14 cellular contexts compared by ENCODE assay signal in the genomic region with DNA sequence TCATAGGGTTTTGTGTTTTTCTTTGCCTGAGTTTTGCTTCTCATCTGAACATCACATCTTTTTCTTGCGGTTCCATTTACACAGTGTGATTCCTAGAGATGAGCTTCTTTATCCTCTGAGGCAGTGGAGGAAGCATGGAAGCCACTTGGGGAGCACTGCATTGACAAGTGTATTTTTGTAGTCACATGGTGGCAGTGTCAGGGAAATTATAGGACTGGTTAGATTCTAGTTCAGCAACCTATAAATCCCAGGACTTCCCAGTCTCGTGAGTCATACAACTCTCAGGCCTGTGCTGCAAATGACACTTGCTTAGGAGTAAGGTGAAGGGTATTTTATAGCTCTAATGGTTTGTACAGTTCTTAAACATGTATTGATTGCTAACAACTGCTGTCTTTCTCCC. TPM values are rescaled to one million over a fixed set of nuclear protein-coding genes. Genes with fewer than 3 reads are reported as not detected.
DNase-seq lines count a peak whose midpoint lies in the region; ATAC-seq and TF ChIP-seq lines count a peak whose summit lies in the region.
"Had no signal": no experiment of that assay in that cellular context is flagged by ENCODE, and none has a peak within 500 bp of the region (broad histone marks: within the 10 kb centered on the region; RNA-seq: fewer than 3 reads in every experiment).

No MANE protein-coding gene starts in this region.

- no peak for ATAC-seq in stimulated activated effector memory CD8-positive, alpha-beta T cell treated with anti-CD3 and anti-CD28 coated beads, Interleukin-12 subunit alpha, Interleukin-12 subunit beta, amount 100 ng/mL, for 72 hours
- no peak for ATAC-seq in HG03520 (IDR thresholded peaks at IDR 0.05; ENCODE audit: unreplicated experiment)
- ATAC-seq: GM23338 had no signal

- no peaks in the 10 kb centered on the region for H3F3A ChIP-seq in SK-N-SH (replicated peaks; ENCODE audit: insufficient read depth)

- TF ChIP-seq CTCF in SK-N-SH (IDR thresholded peaks at IDR 0.05) (no peak), fibroblast of villous mesenchyme (IDR thresholded peaks at IDR 0.05; ENCODE audit: insufficient read depth, low read depth, low read length) (no peak)

- H3K27me3 Mint-ChIP-seq in activated T-cell treated with anti-CD3 and anti-CD28 coated beads, Interleukin-2, amount 50 U/mL, for 24 hours: no peaks in the 10 kb centered on the region

- H2AFZ ChIP-seq in SK-N-SH (ENCODE audit: low read depth): no peak overlapping the region
- H2AFZ ChIP-seq: GM23338 had no signal

- H3K27me3 ChIP-seq in SK-N-SH (ENCODE audit: insufficient read depth): no peaks in the 10 kb centered on the region
- H3K27me3 ChIP-seq: right atrium auricular region, uterus had no signal

- no peak for TF ChIP-seq RAD21 in SK-N-SH (IDR thresholded peaks at IDR 0.05; ENCODE audit: low read length)

- POLR2A ChIA-PET in SK-N-SH (lab: Yijun Ruan, JAX): no interaction called here

- H3K9me2 ChIP-seq in SK-N-SH: no peaks in the 10 kb centered on the region

- H3K9me3 Mint-ChIP-seq in activated T-cell treated with anti-CD3 and anti-CD28 coated beads, Interleukin-2, amount 50 U/mL, for 24 hours: no peaks in the 10 kb centered on the region
- H3K9me3 Mint-ChIP-seq in stimulated activated effector memory CD8-positive, alpha-beta T cell treated with anti-CD3 and anti-CD28 coated beads, Interleukin-12 subunit alpha, Interleukin-12 subunit beta, amount 100 ng/mL, for 72 hours: no peaks in the 10 kb centered on the region
- H3K9me3 Mint-ChIP-seq: GM23338 had no signal

- no peak overlapping the region for H3K4me2 ChIP-seq in SK-N-SH
- H3K4me2 ChIP-seq: GM23338 had no signal

- H3K9ac ChIP-seq in SK-N-SH: no peak overlapping the region; the same call in 1 of the 2 replicates

- 82% methylated on average over 2 of the region's 2 CpGs for WGBS in SK-N-SH (ENCODE audit: low lambda C conversion rate)

- TF ChIP-seq EP300 in SK-N-SH (IDR thresholded peaks at IDR 0.05; ENCODE audit: borderline replicate concordance in 1 of 2, low read depth in 1 of 2, low read length in 1 of 2): no peak

- H3K27ac ChIP-seq in SK-N-SH (ENCODE audit: low read depth in 2 of 2, low read length in 1 of 2): no peak overlapping the region
- H3K27ac ChIP-seq: right atrium auricular region, uterus had no signal

- no peaks in the 10 kb centered on the region for H3K9me3 ChIP-seq in SK-N-SH
- H3K9me3 ChIP-seq: right atrium auricular region, uterus had no signal

- H3K27ac Mint-ChIP-seq in activated T-cell treated with anti-CD3 and anti-CD28 coated beads, Interleukin-2, amount 50 U/mL, for 24 hours: peak overlapping the region; percentile 35
- H3K27ac Mint-ChIP-seq in stimulated activated effector memory CD8-positive, alpha-beta T cell treated with anti-CD3 and anti-CD28 coated beads, Interleukin-12 subunit alpha, Interleukin-12 subunit beta, amount 100 ng/mL, for 72 hours: peak overlapping the region; percentile 18
- H3K27ac Mint-ChIP-seq: GM23338 had no signal

- no peak overlapping the region for H3K4me3 ChIP-seq in SK-N-SH (ENCODE audit: low read depth in 2 of 2, low read length in 1 of 2)
- H3K4me3 ChIP-seq in fibroblast of villous mesenchyme (ENCODE audit: low read depth, low read length): no peak overlapping the region
- H3K4me3 ChIP-seq: GM23338, right atrium auricular region, uterus had no signal

- H3K4me3 Mint-ChIP-seq in activated T-cell treated with anti-CD3 and anti-CD28 coated beads, Interleukin-2, amount 50 U/mL, for 24 hours: no peak overlapping the region
- H3K4me3 Mint-ChIP-seq in stimulated activated effector memory CD8-positive, alpha-beta T cell treated with anti-CD3 and anti-CD28 coated beads, Interleukin-12 subunit alpha, Interleukin-12 subunit beta, amount 100 ng/mL, for 72 hours: no peak overlapping the region
- H3K4me3 Mint-ChIP-seq: GM23338 had no signal

- no peak for DNase-seq in activated T-cell treated with anti-CD3 and anti-CD28 coated beads, Interleukin-2, amount 50 U/mL, for 24 hours
- no peak for DNase-seq in activated T-cell treated with anti-CD3 and anti-CD28 coated beads, Interleukin-2, amount 50 U/mL, for 1 hour
- no peak for DNase-seq in SK-N-SH
- peak; percentile 55 for DNase-seq in fibroblast of villous mesenchyme (ENCODE audit: low read depth)
- DNase-seq in stimulated activated effector memory CD8-positive, alpha-beta T cell treated with anti-CD3 and anti-CD28 coated beads, Interleukin-12 subunit alpha, Interleukin-12 subunit beta, amount 100 ng/mL, for 72 hours (ENCODE audit: low spot score in 2 of 2): no peak
- no peak for DNase-seq in stimulated activated CD4-positive, alpha-beta T cell treated with anti-CD3 and anti-CD28 coated beads, Interleukin-1b, Interleukin-23, amount 100 ng/mL, for 48 hours
- DNase-seq in T1000 (lab: John Stamatoyannopoulos, UW): no peak
- DNase-seq: ACHN, GF-D8, NCI-H1092, uterus had no signal

- CTCF ChIA-PET in SK-N-SH (lab: Yijun Ruan, JAX): no interaction called here

- peaks cover 19% of the 10 kb centered on the region for H3K4me1 Mint-ChIP-seq in activated T-cell treated with anti-CD3 and anti-CD28 coated beads, Interleukin-2, amount 50 U/mL, for 24 hours (ENCODE audit: low read depth)
- H3K4me1 Mint-ChIP-seq in stimulated activated effector memory CD8-positive, alpha-beta T cell treated with anti-CD3 and anti-CD28 coated beads, Interleukin-12 subunit alpha, Interleukin-12 subunit beta, amount 100 ng/mL, for 72 hours: peaks cover 8% of the 10 kb centered on the region

- peaks cover 68% of the 10 kb centered on the region for H3K36me3 Mint-ChIP-seq in activated T-cell treated with anti-CD3 and anti-CD28 coated beads, Interleukin-2, amount 50 U/mL, for 24 hours (ENCODE audit: low read depth)
- H3K36me3 Mint-ChIP-seq in stimulated activated effector memory CD8-positive, alpha-beta T cell treated with anti-CD3 and anti-CD28 coated beads, Interleukin-12 subunit alpha, Interleukin-12 subunit beta, amount 100 ng/mL, for 72 hours: peaks cover 62% of the 10 kb centered on the region

- H4K20me1 ChIP-seq in SK-N-SH (ENCODE audit: insufficient read depth): no peaks in the 10 kb centered on the region; the same call in 1 of the 2 replicates

- peaks cover 65% of the 10 kb centered on the region for H3K79me2 ChIP-seq in SK-N-SH (ENCODE audit: insufficient read depth)

- H3K36me3 ChIP-seq in SK-N-SH (replicated peaks in 1 of 2; ENCODE audit: control insufficient read depth in 1 of 2, insufficient read depth in 2 of 2, low read length in 1 of 2): peaks cover 22 to 39% of the 10 kb centered on the region in 2 experiments
- H3K36me3 ChIP-seq: uterus had no signal

- H3K4me1 ChIP-seq in SK-N-SH (ENCODE audit: control insufficient read depth in 1 of 2, insufficient read depth in 2 of 2, low read depth in 1 of 2, low read length in 1 of 2): no peaks in the 10 kb centered on the region
- H3K4me1 ChIP-seq: right atrium auricular region, uterus had no signal

TF ChIP-seq in SK-N-SH, 30 proteins besides CTCF, POLR2A, EP300 and RAD21:
- TF ChIP-seq FOXM1 (IDR thresholded peaks at IDR 0.05; ENCODE audit: low read depth) (no peak), ZBTB33 (IDR thresholded peaks at IDR 0.05; ENCODE audit: borderline replicate concordance, low read depth) (no peak), MAX (IDR thresholded peaks at IDR 0.05; ENCODE audit: low read depth) (0 out of 2 replicates have a peak, but pooled peaks have one; percentile 28)
TF ChIP-seq in SK-N-SH: peak in this region for 1.

RNA-seq across cellular contexts. Expression of gene RBM6, which starts 58.4 kb away (rescaled TPM):
- polyA plus RNA-seq in SK-N-SH (2012; rRNA removed): 67.4 and 85.5 TPM in 2 replicates
- polyA plus RNA-seq in SK-N-SH (2012; cell fraction: cytosol; rRNA removed): 52.6 and 56.6 TPM in 2 replicates
- polyA plus RNA-seq in SK-N-SH (2012; cell fraction: nucleus; rRNA removed): 295 and 305 TPM in 2 replicates
- total RNA-seq in fibroblast of villous mesenchyme: 52.2 and 61.7 TPM in 2 replicates
